ENCODE assay signal across 20 cellular contexts in genomic region chr12:80032967-80033366, GRCh38.
DNase-seq lines count a peak whose midpoint lies in the region; ATAC-seq, FAIRE-seq and TF ChIP-seq lines count a peak whose summit lies in the region.
"Had no signal": no experiment of that assay in that cellular context is flagged by ENCODE, and none has a peak within 500 bp of the region (broad histone marks: within the 10 kb centered on the region; RNA-seq: fewer than 3 reads in every experiment).

No MANE protein-coding gene starts in this region.

- no peak for ATAC-seq in A549
- no peak for ATAC-seq in pancreas

- H3K4me1 ChIP-seq in A549 = no peaks in the 10 kb centered on the region; the same call in 2 of the 3 replicates
- H3K4me1 ChIP-seq in SJSA1 (replicated peaks) = peaks cover 15% of the 10 kb centered on the region
- no peaks in the 10 kb centered on the region for H3K4me1 ChIP-seq in pancreas

- H3K4me3 ChIP-seq in A549 (no peak overlapping the region), SJSA1 (no peak overlapping the region), pancreas (no peak overlapping the region)

- intact Hi-C loops in pancreas (cut with DNase I) = no loop called here

- TF ChIP-seq EP300 in A549 (IDR thresholded peaks at IDR 0.05) = no peak

- H3K27me3 ChIP-seq in SJSA1 (replicated peaks) (no peaks in the 10 kb centered on the region), pancreas (no peaks in the 10 kb centered on the region)

- H3K27ac ChIP-seq in A549 (no peak overlapping the region), SJSA1 (peak overlapping the region; percentile 52), pancreas (no peak overlapping the region)

- POLR2A ChIA-PET in A549 (lab: Yijun Ruan, JAX) = no interaction called here

- no peak for TF ChIP-seq CTCF in A549 (IDR thresholded peaks at IDR 0.05)
- TF ChIP-seq CTCF in pancreas (IDR thresholded peaks at IDR 0.05) = no peak

- H3K4me2 ChIP-seq in A549 = no peak overlapping the region

- DNase-seq in A549 (ENCODE audit: low read depth in 1 of 2, low spot score in 1 of 2) (no peak), SJSA1 (ENCODE audit: low read depth in 1 of 2, low spot score in 2 of 2) (no peak), fibroblast of peridontal ligament (ENCODE audit: extremely low read depth) (peak; percentile 59), pancreas (no peak), medulla oblongata (ENCODE audit: extremely low spot score) (no peak), NCI-H2227 (lab: John Stamatoyannopoulos, UW; ENCODE audit: unreplicated experiment) (no peak), NCI-H146 (lab: John Stamatoyannopoulos, UW) (no peak), DMS 273 treated with DMSO at 0.1 percent for 48 hours (lab: John Stamatoyannopoulos, UW) (no peak)
- DNase-seq: ACHN; activated CD4-positive, alpha-beta memory T cell treated with anti-CD3 and anti-CD28 coated beads, Interleukin-2, amount 10 ng/mL, durations not matched to agents 7 days and 5 days; activated CD4-positive, CD25-positive, alpha-beta regulatory T cell; activated T-cell treated with anti-CD3 and anti-CD28 coated beads, Interleukin-2, amount 50 U/mL, for 1 hour; central memory CD4-positive, alpha-beta T cell; DMS53; erythroblast; NCI-H1048; NCI-H2081 treated with DMSO at 0.1 percent for 48 hours; NCI-H510A; stimulated activated CD8-positive, alpha-beta memory T cell treated with anti-CD3 and anti-CD28 coated beads, Interleukin-4, amount 100 ng/mL, for 48 hours had no signal

- FAIRE-seq in A549 (lab: Jason Lieb, UNC) (peak; percentile 56), pancreas (lab: Jason Lieb, UNC) (peak; percentile 49)
- FAIRE-seq: H1 had no signal

- no peak for TF ChIP-seq POLR2A in A549 (IDR thresholded peaks at IDR 0.05; ENCODE audit: low read length)

- WGBS in A549 (ENCODE audit: missing lambda C conversion rate) = 44% methylated on average over 1 of the region's 1 CpG
- 54 to 56% methylated on average over 1 of the region's 1 CpG for WGBS in pancreas, 2 donors

- CTCF ChIA-PET in A549 (lab: Yijun Ruan, JAX) = no interaction called here

- H3K9me3 ChIP-seq in A549 (no peaks in the 10 kb centered on the region), SJSA1 (replicated peaks) (no peaks in the 10 kb centered on the region), pancreas (no peaks in the 10 kb centered on the region)

- H3K36me3 ChIP-seq in SJSA1 (no peaks in the 10 kb centered on the region), pancreas (no peaks in the 10 kb centered on the region)

- TF ChIP-seq RAD21 in A549 (conservative IDR thresholded peaks at IDR 0.05 in 1 of 2, IDR thresholded peaks at IDR 0.05 in 1 of 2) = no peak

TF ChIP-seq in A549, 52 proteins besides CTCF, POLR2A, EP300 and RAD21:
- TF ChIP-seq MYC (IDR thresholded peaks at IDR 0.05; ENCODE audit: borderline replicate concordance, low read length) (no peak), CEBPB (IDR thresholded peaks at IDR 0.05) (no peak), NPAS2 (CRISPR knock-in tag; IDR thresholded peaks at IDR 0.05; ENCODE audit: borderline replicate concordance) (no peak), ZNF302 (CRISPR knock-in tag; IDR thresholded peaks at IDR 0.05) (no peak), E2F6 (IDR thresholded peaks at IDR 0.05; ENCODE audit: borderline replicate concordance, low read depth) (no peak), KDM5A (IDR thresholded peaks at IDR 0.05) (no peak), USF2 (IDR thresholded peaks at IDR 0.05) (no peak)
